ENCODE assay signal across 14 cellular contexts in genomic region chr12:124888203-124888602, GRCh38. TPM values are rescaled to one million over a fixed set of nuclear protein-coding genes. Genes with fewer than 3 reads are reported as not detected.
DNase-seq lines count a peak whose midpoint lies in the region; ATAC-seq and TF ChIP-seq lines count a peak whose summit lies in the region.
"Had no signal": no experiment of that assay in that cellular context is flagged by ENCODE, and none has a peak within 500 bp of the region (broad histone marks: within the 10 kb centered on the region; RNA-seq: fewer than 3 reads in every experiment).

No MANE protein-coding gene starts in this region.

- BruUV-seq in OCI-LY7 (replicated peaks; lab: Mats Ljungman, UMichigan) = no TSS peak

- peak overlapping the region; percentile 61 for H3K4me2 ChIP-seq in DOHH2 (ENCODE audit: low read length)
- peak overlapping the region; percentile 61 for H3K4me2 ChIP-seq in OCI-LY7 (ENCODE audit: low read length)

- no peak for TF ChIP-seq POLR2A in ovary (IDR thresholded peaks at IDR 0.05)

- DNase-seq in OCI-LY7 (ENCODE audit: low spot score) (no peak), left lobe of liver (ENCODE audit: low spot score) (peak; percentile 72), ovary (peak; percentile 74 to 82 (median 79)), inferior parietal cortex (ENCODE audit: extremely low spot score) (no peak), NCI-H1092 (lab: John Stamatoyannopoulos, UW) (no peak), hepatic stellate cell (ENCODE audit: low spot score) (no peak), NCI-H146 treated with DMSO at 0.1 percent for 48 hours (lab: John Stamatoyannopoulos, UW; ENCODE audit: unreplicated experiment) (no peak)
- DNase-seq: BE2C; Caco-2; CD8-positive, alpha-beta memory T cell; DND-41; GF-D8 had no signal

- H3K27me3 ChIP-seq in DOHH2 (ENCODE audit: control insufficient read depth, low read length) (no peaks in the 10 kb centered on the region), ovary (no peaks in the 10 kb centered on the region)
- H3K27me3 ChIP-seq: BE2C had no signal

- no peaks in the 10 kb centered on the region for H3K79me2 ChIP-seq in DOHH2 (ENCODE audit: control insufficient read depth, low read length)
- no peaks in the 10 kb centered on the region for H3K79me2 ChIP-seq in OCI-LY7 (ENCODE audit: insufficient read depth, low read depth, low read length)

- peaks cover 28% of the 10 kb centered on the region for H3F3A ChIP-seq in DOHH2 (ENCODE audit: control insufficient read depth, insufficient read depth)

- intact Hi-C loops in OCI-LY7 (cut with micrococcal nuclease; ENCODE audit: unreplicated experiment) (no loop called here), ovary (cut with DNase I) (no loop called here)

- H3K4me3 ChIP-seq in DOHH2 (ENCODE audit: low read length) (peak overlapping the region; percentile 36), OCI-LY7 (ENCODE audit: low read depth, low read length, poor library complexity, severe bottlenecking) (peak overlapping the region; percentile 33), ovary (no peak overlapping the region)
- H3K4me3 ChIP-seq: HAP-1 had no signal

- H3K9me2 ChIP-seq in DOHH2 (replicated peaks; ENCODE audit: control insufficient read depth, low read length) (no peaks in the 10 kb centered on the region), OCI-LY7 (ENCODE audit: insufficient read depth, low read length) (no peaks in the 10 kb centered on the region)

- POLR2A ChIA-PET in OCI-LY7 (lab: Charles Lee) = interaction anchor here (0.9 to 6.0 kb wide), 10 partner anchors 8 to 50 kb away, joined by 3 to 102 read pairs (median 6); no protein-coding TSS in a partner anchor

- H3K36me3 ChIP-seq in DOHH2 (ENCODE audit: control insufficient read depth, low read length) (no peaks in the 10 kb centered on the region), OCI-LY7 (ENCODE audit: insufficient read depth, low read length) (no peaks in the 10 kb centered on the region), ovary (no peaks in the 10 kb centered on the region)
- H3K36me3 ChIP-seq: BE2C, HAP-1 had no signal

- H3K9me3 ChIP-seq in DOHH2 (ENCODE audit: control insufficient read depth, insufficient read depth, low read length) = no peaks in the 10 kb centered on the region
- H3K9me3 ChIP-seq in OCI-LY7 (ENCODE audit: low read length) = no peaks in the 10 kb centered on the region
- H3K9me3 ChIP-seq in ovary = no peaks in the 10 kb centered on the region
- H3K9me3 ChIP-seq: BE2C, Caco-2, HAP-1 had no signal

- H3K27ac ChIP-seq in DOHH2 (ENCODE audit: low read depth, low read length) (peak overlapping the region; percentile 62), OCI-LY7 (ENCODE audit: low read depth, low read length, poor library complexity, severe bottlenecking) (peak overlapping the region; percentile 95), ovary (peak overlapping the region in 1 of 2 donors; percentile 73)

- peak overlapping the region; percentile 57; the same call in 1 of the 2 replicates for H2AFZ ChIP-seq in OCI-LY7 (ENCODE audit: low read length)

- TF ChIP-seq EP300 in ovary (IDR thresholded peaks at IDR 0.05) = peak; percentile 54

- CTCF ChIA-PET in OCI-LY7 (lab: Charles Lee; ENCODE audit: unreplicated experiment) = interaction anchor here (0.6 to 1.6 kb wide), 3 partner anchors 14 to 29 kb away, joined by 3 read pairs; no protein-coding TSS in a partner anchor

- H4K20me1 ChIP-seq in DOHH2 (ENCODE audit: control insufficient read depth, insufficient read depth, low read depth, low read length) (no peaks in the 10 kb centered on the region), OCI-LY7 (ENCODE audit: insufficient read depth, low read length) (no peaks in the 10 kb centered on the region)

- H3K4me1 ChIP-seq in DOHH2 (ENCODE audit: control insufficient read depth, low read length) (peaks cover 95% of the 10 kb centered on the region), OCI-LY7 (ENCODE audit: insufficient read depth, low read length, poor library complexity, severe bottlenecking) (peaks cover 64% of the 10 kb centered on the region), ovary (ENCODE audit: insufficient read depth) (peaks cover 7% of the 10 kb centered on the region)

- no peak for TF ChIP-seq CTCF in DOHH2 (IDR thresholded peaks at IDR 0.05; ENCODE audit: low read depth, low read length, poor library complexity, severe bottlenecking)
- TF ChIP-seq CTCF in OCI-LY7 (conservative IDR thresholded peaks at IDR 0.05; ENCODE audit: low read length) = no peak
- no peak for TF ChIP-seq CTCF in ovary (IDR thresholded peaks at IDR 0.05)

- 14 to 21% (median 16%) methylated on average over 2 of the region's 2 CpGs for WGBS in ovary, 3 donors

- peak; percentile 79 for ATAC-seq in left lobe of liver

RNA-seq across cellular contexts. Expression of gene SCARB1, which starts 24.5 kb away (rescaled TPM):
- total RNA-seq in OCI-LY7 (2014; rRNA removed; shearing (Covaris generic)) = 24.4 and 42.9 TPM in 2 replicates
- 99.0 and 112 TPM in 2 replicates for total RNA-seq in OCI-LY7 (2022)
- total RNA-seq in left lobe of liver = 170 TPM
- total RNA-seq in ovary = 100 to 1,000 TPM in 3 of 7 donors, 10 to 100 TPM in 4; 20.8 to 155 (median 81.7) TPM
- polyA plus RNA-seq in ovary = 1,000 to 10,000 TPM in 1 of 2 donors, 10 to 100 TPM in 1; 59.4 to 1,262 TPM

RNA-seq across cellular contexts. Expression of gene UBC, which starts 26.2 kb away (rescaled TPM):
- 425 and 431 TPM in 2 replicates for total RNA-seq in OCI-LY7 (2014; rRNA removed; shearing (Covaris generic))
- total RNA-seq in OCI-LY7 (2022) (616 and 682 TPM in 2 replicates), left lobe of liver (436 TPM), ovary (1,000 to 10,000 TPM in 2 of 7 donors, 100 to 1,000 TPM in 5; 775 to 1,271 (median 837) TPM)
- polyA plus RNA-seq in ovary = 1,000 to 10,000 TPM in 1 of 2 donors, 100 to 1,000 TPM in 1; 808 to 1,330 TPM

Comparison
In these comparisons a context has a peak if more than half of its experiments do, and no peak if none do; other contexts are left out.
1. DNase-seq: peak in left lobe of liver (single experiment) and ovary (5 of 5); none in OCI-LY7 (single experiment), inferior parietal cortex (single experiment), NCI-H1092 (single experiment), hepatic stellate cell (single experiment) and NCI-H146 treated with DMSO at 0.1 percent for 48 hours (single experiment).